15 cellular contexts compared by ENCODE assay signal in genomic region chr11:133343951-133344350, GRCh38.
DNase-seq lines count a peak whose midpoint lies in the region.
"Had no signal": no experiment of that assay in that cellular context is flagged by ENCODE, and none has a peak within 500 bp of the region (broad histone marks: within the 10 kb centered on the region; RNA-seq: fewer than 3 reads in every experiment).

No MANE protein-coding gene starts in this region.

- peak; percentile 96 for DNase-seq in Daoy (ENCODE audit: low read depth)
- peak; percentile 40 for DNase-seq in NCI-H2081 treated with DMSO at 0.1 percent for 48 hours (lab: John Stamatoyannopoulos, UW)
- DNase-seq in SW480 (ENCODE audit: low spot score), result peak; percentile 97
- DNase-seq in kidney glomerular epithelial cell (lab: John Stamatoyannopoulos, UW), result peak; percentile 7
- DNase-seq in GOT3 (lab: John Stamatoyannopoulos, UW), result no peak
- no peak for DNase-seq in NCI-H510A treated with DMSO at 0.1 percent for 48 hours (lab: John Stamatoyannopoulos, UW)
- no peak for DNase-seq in activated naive CD4-positive, alpha-beta T cell treated with Interleukin-2 at 50 U/mL for 16 hours
- no peak for DNase-seq in activated CD8-positive, alpha-beta memory T cell treated with anti-CD3 and anti-CD28 coated beads, Interleukin-2, amount 50 U/mL, for 4 hours
- DNase-seq: activated CD4-positive, alpha-beta T cell treated with anti-CD3 and anti-CD28 coated beads, Interleukin-2, amount 50 U/mL, for 4 hours; activated naive CD8-positive, alpha-beta T cell treated with anti-CD3 and anti-CD28 coated beads for 36 hours; activated T-cell treated with anti-CD3 and anti-CD28 coated beads, Interleukin-2, amount 50 U/mL, for 4 hours; AML-193; Karpas-422; NCI-H187 treated with DMSO at 0.1 percent for 48 hours; stimulated activated CD4-positive, alpha-beta T cell treated with anti-CD3 and anti-CD28 coated beads, Interleukin-15, amount 100 ng/mL, for 24 hours had no signal

Comparison
In these comparisons a context has a peak if more than half of its experiments do, and no peak if none do; other contexts are left out.
1. DNase-seq: peak in Daoy (single experiment), NCI-H2081 treated with DMSO at 0.1 percent for 48 hours (single experiment), SW480 (single experiment) and kidney glomerular epithelial cell (single experiment); none in GOT3 (single experiment), NCI-H510A treated with DMSO at 0.1 percent for 48 hours (single experiment), activated naive CD4-positive, alpha-beta T cell treated with Interleukin-2 at 50 U/mL for 16 hours (single experiment) and activated CD8-positive, alpha-beta memory T cell treated with anti-CD3 and anti-CD28 coated beads, Interleukin-2, amount 50 U/mL, for 4 hours (single experiment).